Comparison of ENCODE assay signal across 20 cellular contexts in the genomic region with DNA sequence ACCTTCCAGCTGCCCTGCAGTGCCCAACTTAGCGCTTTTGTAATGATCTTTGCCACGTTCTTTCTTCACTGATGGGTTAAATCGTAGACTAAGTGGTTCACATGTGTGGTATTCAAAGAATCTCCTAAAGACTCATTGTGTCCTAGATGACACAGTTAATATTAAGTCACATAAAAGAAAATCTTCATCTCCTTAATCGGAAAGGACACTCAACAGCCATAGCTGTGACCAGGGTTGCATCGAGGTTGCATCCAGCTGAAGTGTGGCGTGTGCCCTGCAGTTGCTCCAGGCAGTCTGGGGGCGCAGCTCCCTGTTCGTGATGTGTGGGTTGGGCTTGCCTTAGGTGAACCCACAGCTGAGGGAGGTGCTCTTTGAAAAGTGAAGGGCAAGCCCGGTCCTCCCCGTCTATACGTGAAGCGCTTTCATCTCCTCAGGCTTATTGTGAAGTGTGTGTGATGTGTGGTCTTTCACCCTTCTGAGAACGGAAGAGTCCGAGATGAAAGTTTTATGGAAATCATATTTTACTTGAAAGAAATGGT.
DNase-seq lines count a peak whose midpoint lies in the region; ATAC-seq and TF ChIP-seq lines count a peak whose summit lies in the region.
"Had no signal": no experiment of that assay in that cellular context is flagged by ENCODE, and none has a peak within 500 bp of the region (broad histone marks: within the 10 kb centered on the region; RNA-seq: fewer than 3 reads in every experiment).

No MANE protein-coding gene starts in this region.

- no peaks in the 10 kb centered on the region for H3K9me2 ChIP-seq in GM23248 (ENCODE audit: insufficient read depth)

- H3K27me3 ChIP-seq in testis (no peaks in the 10 kb centered on the region), GM23248 (replicated peaks; ENCODE audit: insufficient read depth) (no peaks in the 10 kb centered on the region), heart left ventricle (no peaks in the 10 kb centered on the region)
- H3K27me3 ChIP-seq: ascending aorta, tibial artery had no signal

- no peak overlapping the region for H2AFZ ChIP-seq in GM23248

- H3K4me1 ChIP-seq in testis (no peaks in the 10 kb centered on the region), GM23248 (ENCODE audit: insufficient read depth) (no peaks in the 10 kb centered on the region), heart left ventricle (peaks cover 0 to 3% (median 0%) of the 10 kb centered on the region in 12 donors)
- H3K4me1 ChIP-seq: ascending aorta had no signal

- DNase-seq in activated T-cell treated with anti-CD3 and anti-CD28 coated beads, Interleukin-2, amount 50 U/mL, for 24 hours, result no peak
- DNase-seq in activated T-cell treated with anti-CD3 and anti-CD28 coated beads, Interleukin-2, amount 50 U/mL, for 1 hour, result no peak
- no peak for DNase-seq in activated naive CD8-positive, alpha-beta T cell treated with anti-CD3 and anti-CD28 coated beads, Interleukin-2, amount 10 ng/mL, durations not matched to agents 7 days and 5 days
- peak; percentile 23 for DNase-seq in left lobe of liver (ENCODE audit: low spot score)
- peak; percentile 5 for DNase-seq in testis
- DNase-seq in NCI-H187 treated with DMSO at 0.1 percent for 48 hours (lab: John Stamatoyannopoulos, UW), result no peak
- DNase-seq in GM23248, result no peak
- DNase-seq in heart left ventricle, result no peak
- DNase-seq: activated CD4-positive, alpha-beta T cell treated with anti-CD3 and anti-CD28 coated beads, Interleukin-2, amount 10 ng/mL, durations not matched to agents 24 days and 14 days; CD4-positive, alpha-beta memory T cell; DND-41; glutamatergic neuron; mesendoderm; NCI-H2029 treated with DMSO at 0.1 percent for 48 hours; NCI-H524; stimulated activated CD4-positive, alpha-beta T cell treated with anti-CD3 and anti-CD28 coated beads, Interleukin-4, amount 100 ng/mL, for 1 hour had no signal

- TF ChIP-seq CTCF in testis (IDR thresholded peaks at IDR 0.05), result no peak
- no peak for TF ChIP-seq CTCF in heart left ventricle (IDR thresholded peaks at IDR 0.05)

- in situ Hi-C loops in GM23248 (cut with MboI), result no loop called here

- no peaks in the 10 kb centered on the region for H3K9me3 Mint-ChIP-seq in activated T-cell treated with anti-CD3 and anti-CD28 coated beads, Interleukin-2, amount 50 U/mL, for 24 hours
- no peaks in the 10 kb centered on the region for H3K9me3 Mint-ChIP-seq in activated naive CD8-positive, alpha-beta T cell treated with anti-CD3 and anti-CD28 coated beads, Interleukin-2, amount 10 ng/mL, durations not matched to agents 7 days and 5 days
- H3K9me3 Mint-ChIP-seq: activated CD4-positive, alpha-beta T cell treated with anti-CD3 and anti-CD28 coated beads, Interleukin-2, amount 10 ng/mL, durations not matched to agents 24 days and 14 days; CD4-positive, alpha-beta memory T cell; dendritic cell treated with granulocyte-macrophage colony-stimulating factor and Interleukin-4, amounts not matched to agents 40 ng/mL and 50 ng/mL, for 4 days; IgD-negative memory B cell had no signal

- H3K36me3 ChIP-seq in testis (ENCODE audit: low read depth, missing control alignments), result no peaks in the 10 kb centered on the region
- H3K36me3 ChIP-seq in GM23248 (ENCODE audit: low read depth), result peaks cover 26% of the 10 kb centered on the region; the same call in 1 of the 2 replicates
- H3K36me3 ChIP-seq in heart left ventricle, result peaks cover 0 to 99% (median 82%) of the 10 kb centered on the region in 9 donors

- H3K27me3 Mint-ChIP-seq in activated T-cell treated with anti-CD3 and anti-CD28 coated beads, Interleukin-2, amount 50 U/mL, for 24 hours, result no peaks in the 10 kb centered on the region
- no peaks in the 10 kb centered on the region for H3K27me3 Mint-ChIP-seq in activated naive CD8-positive, alpha-beta T cell treated with anti-CD3 and anti-CD28 coated beads, Interleukin-2, amount 10 ng/mL, durations not matched to agents 7 days and 5 days
- H3K27me3 Mint-ChIP-seq: activated CD4-positive, alpha-beta T cell treated with anti-CD3 and anti-CD28 coated beads, Interleukin-2, amount 10 ng/mL, durations not matched to agents 24 days and 14 days; CD4-positive, alpha-beta memory T cell; dendritic cell treated with granulocyte-macrophage colony-stimulating factor and Interleukin-4, amounts not matched to agents 40 ng/mL and 50 ng/mL, for 4 days; IgD-negative memory B cell had no signal

- H3K4me3 Mint-ChIP-seq in activated T-cell treated with anti-CD3 and anti-CD28 coated beads, Interleukin-2, amount 50 U/mL, for 24 hours, result peak overlapping the region; percentile 18
- H3K4me3 Mint-ChIP-seq in activated naive CD8-positive, alpha-beta T cell treated with anti-CD3 and anti-CD28 coated beads, Interleukin-2, amount 10 ng/mL, durations not matched to agents 7 days and 5 days, result peak overlapping the region; percentile 62
- H3K4me3 Mint-ChIP-seq: activated CD4-positive, alpha-beta T cell treated with anti-CD3 and anti-CD28 coated beads, Interleukin-2, amount 10 ng/mL, durations not matched to agents 24 days and 14 days; dendritic cell treated with granulocyte-macrophage colony-stimulating factor and Interleukin-4, amounts not matched to agents 40 ng/mL and 50 ng/mL, for 4 days; IgD-negative memory B cell had no signal

- H3K9ac ChIP-seq in GM23248, result no peak overlapping the region

- H3F3A ChIP-seq in GM23248 (ENCODE audit: insufficient read depth), result no peaks in the 10 kb centered on the region

- H3K36me3 Mint-ChIP-seq in activated T-cell treated with anti-CD3 and anti-CD28 coated beads, Interleukin-2, amount 50 U/mL, for 24 hours (ENCODE audit: low read depth), result peaks cover 88% of the 10 kb centered on the region
- peaks cover 20% of the 10 kb centered on the region for H3K36me3 Mint-ChIP-seq in activated naive CD8-positive, alpha-beta T cell treated with anti-CD3 and anti-CD28 coated beads, Interleukin-2, amount 10 ng/mL, durations not matched to agents 7 days and 5 days

- H4K20me1 ChIP-seq in GM23248 (ENCODE audit: insufficient read depth), result no peaks in the 10 kb centered on the region

- POLR2A ChIA-PET in activated naive CD8-positive, alpha-beta T cell treated with anti-CD3 and anti-CD28 coated beads, Interleukin-2, amount 10 ng/mL, durations not matched to agents 7 days and 5 days (lab: Charles Lee), result interaction anchor here (1.3 to 2.6 kb wide), 3 partner anchors 10 to 13 kb away, joined by 3 to 11 read pairs (median 3); no protein-coding TSS in a partner anchor

- H3K9me3 ChIP-seq in testis (no peaks in the 10 kb centered on the region), GM23248 (ENCODE audit: low read depth) (no peaks in the 10 kb centered on the region), heart left ventricle (no peaks in the 10 kb centered on the region)
- H3K9me3 ChIP-seq: ascending aorta, tibial artery had no signal

- 90% methylated on average over 14 of the region's 14 CpGs for WGBS in testis, 2 donors
- 91 to 92% methylated on average over 14 of the region's 14 CpGs for WGBS in GM23248 (ENCODE audit: low coverage in 1 of 2, low lambda C conversion rate in 2 of 2, missing lambda C conversion rate in 2 of 2), 2 experiments
- 88 to 95% (median 92%) methylated on average over 14 of the region's 14 CpGs for WGBS in heart left ventricle, 4 donors

- H3K4me2 ChIP-seq in GM23248 (ENCODE audit: unreplicated experiment), result no peak overlapping the region

- H3K27ac Mint-ChIP-seq in activated T-cell treated with anti-CD3 and anti-CD28 coated beads, Interleukin-2, amount 50 U/mL, for 24 hours, result peak overlapping the region; percentile 89
- H3K27ac Mint-ChIP-seq in activated naive CD8-positive, alpha-beta T cell treated with anti-CD3 and anti-CD28 coated beads, Interleukin-2, amount 10 ng/mL, durations not matched to agents 7 days and 5 days, result peak overlapping the region; percentile 82
- H3K27ac Mint-ChIP-seq: activated CD4-positive, alpha-beta T cell treated with anti-CD3 and anti-CD28 coated beads, Interleukin-2, amount 10 ng/mL, durations not matched to agents 24 days and 14 days; dendritic cell treated with granulocyte-macrophage colony-stimulating factor and Interleukin-4, amounts not matched to agents 40 ng/mL and 50 ng/mL, for 4 days had no signal

- H3K27ac ChIP-seq in testis (no peak overlapping the region), GM23248 (no peak overlapping the region), heart left ventricle (no peak overlapping the region)
- H3K27ac ChIP-seq: ascending aorta, tibial artery had no signal

- H3K4me1 Mint-ChIP-seq in activated T-cell treated with anti-CD3 and anti-CD28 coated beads, Interleukin-2, amount 50 U/mL, for 24 hours (ENCODE audit: low read depth), result peaks cover 20% of the 10 kb centered on the region
- peaks cover 24% of the 10 kb centered on the region for H3K4me1 Mint-ChIP-seq in activated naive CD8-positive, alpha-beta T cell treated with anti-CD3 and anti-CD28 coated beads, Interleukin-2, amount 10 ng/mL, durations not matched to agents 7 days and 5 days

- intact Hi-C loops in testis (cut with DNase I; ENCODE audit: low total_unique reads), result no loop called here
- intact Hi-C loops in heart left ventricle (cut with DNase I), result no loop called here

- H3K4me3 ChIP-seq in testis (no peak overlapping the region), GM23248 (no peak overlapping the region), heart left ventricle (no peak overlapping the region)
- H3K4me3 ChIP-seq: ascending aorta, tibial artery had no signal

- ATAC-seq in activated naive CD8-positive, alpha-beta T cell treated with anti-CD3 and anti-CD28 coated beads, Interleukin-2, amount 10 ng/mL, durations not matched to agents 7 days and 5 days (ENCODE audit: low read depth), result peak; percentile 80
- ATAC-seq in left lobe of liver, result no peak
- ATAC-seq in heart left ventricle, result no peak

- H3K79me2 ChIP-seq in GM23248 (ENCODE audit: insufficient read depth), result no peaks in the 10 kb centered on the region

- TF ChIP-seq POLR2A in testis (IDR thresholded peaks at IDR 0.05) (no peak), heart left ventricle (IDR thresholded peaks at IDR 0.05) (no peak)

Comparison
In these comparisons a context has a peak if more than half of its experiments do, and no peak if none do; other contexts are left out.
1. DNase-seq: peak in left lobe of liver (single experiment) and testis (single experiment); none in activated T-cell treated with anti-CD3 and anti-CD28 coated beads, Interleukin-2, amount 50 U/mL, for 24 hours (single experiment), activated T-cell treated with anti-CD3 and anti-CD28 coated beads, Interleukin-2, amount 50 U/mL, for 1 hour (single experiment), activated naive CD8-positive, alpha-beta T cell treated with anti-CD3 and anti-CD28 coated beads, Interleukin-2, amount 10 ng/mL, durations not matched to agents 7 days and 5 days (single experiment), NCI-H187 treated with DMSO at 0.1 percent for 48 hours (single experiment), GM23248 (single experiment) and heart left ventricle (0 of 5).